16 cellular contexts compared by ENCODE assay signal in genomic region chr5:93676707-93677106, GRCh38.
DNase-seq lines count a peak whose midpoint lies in the region; ATAC-seq and TF ChIP-seq lines count a peak whose summit lies in the region.
"Had no signal": no experiment of that assay in that cellular context is flagged by ENCODE, and none has a peak within 500 bp of the region (broad histone marks: within the 10 kb centered on the region; RNA-seq: fewer than 3 reads in every experiment).

No MANE protein-coding gene starts in this region.

- no peak overlapping the region for H3K4me3 Mint-ChIP-seq in CD14-positive monocyte
- H3K4me3 Mint-ChIP-seq: activated CD8-positive, alpha-beta T cell treated with anti-CD3 and anti-CD28 coated beads, Interleukin-2, amount 10 ng/mL, durations not matched to agents 7 days and 5 days; activated naive CD8-positive, alpha-beta T cell treated with anti-CD3 and anti-CD28 coated beads, Interleukin-2, amount 10 ng/mL, durations not matched to agents 7 days and 5 days; naive thymus-derived CD8-positive, alpha-beta T cell had no signal

- POLR2A ChIA-PET in PC-9 (lab: Charles Lee; ENCODE audit: unreplicated experiment), result interaction anchor here (0.6 kb wide), 1 partner anchor 41 kb away, joined by 9 read pairs; no protein-coding TSS in a partner anchor

- no peaks in the 10 kb centered on the region for H3K79me2 ChIP-seq in PC-9 (ENCODE audit: low read depth)

- peaks cover 0 to 2% of the 10 kb centered on the region in 2 donors for H3K36me3 Mint-ChIP-seq in CD14-positive monocyte

- no TSS peak for BruUV-seq in PC-9 (replicated peaks; lab: Mats Ljungman, UMichigan)

- no peaks in the 10 kb centered on the region for H3K27me3 Mint-ChIP-seq in CD14-positive monocyte (ENCODE audit: low read depth in 3 of 3)
- H3K27me3 Mint-ChIP-seq: activated naive CD8-positive, alpha-beta T cell treated with anti-CD3 and anti-CD28 coated beads, Interleukin-2, amount 10 ng/mL, durations not matched to agents 7 days and 5 days; naive thymus-derived CD8-positive, alpha-beta T cell had no signal

- H3K9me3 Mint-ChIP-seq in CD14-positive monocyte, result peaks cover 0 to 4% (median 0%) of the 10 kb centered on the region in 7 donors
- H3K9me3 Mint-ChIP-seq: activated naive CD8-positive, alpha-beta T cell treated with anti-CD3 and anti-CD28 coated beads, Interleukin-2, amount 10 ng/mL, durations not matched to agents 7 days and 5 days; naive thymus-derived CD8-positive, alpha-beta T cell had no signal

- H4K20me1 ChIP-seq in PC-9 (ENCODE audit: insufficient read depth), result no peaks in the 10 kb centered on the region

- no peak for DNase-seq in Right ventricle myocardium superior
- DNase-seq in left ventricle myocardium superior, result no peak
- DNase-seq in NCI-H748 (lab: John Stamatoyannopoulos, UW; ENCODE audit: unreplicated experiment), result peak; percentile 65
- DNase-seq in fibroblast of pulmonary artery (ENCODE audit: low read depth), result peak; percentile 3
- peak; percentile 20 to 30 for DNase-seq in thyroid gland
- no peak for DNase-seq in PC-9
- DNase-seq in CD14-positive monocyte (ENCODE audit: low spot score), result no peak
- DNase-seq: activated CD8-positive, alpha-beta T cell treated with anti-CD3 and anti-CD28 coated beads, Interleukin-2, amount 10 ng/mL, durations not matched to agents 7 days and 5 days; activated naive CD8-positive, alpha-beta T cell treated with anti-CD3 and anti-CD28 coated beads, Interleukin-2, amount 10 ng/mL, durations not matched to agents 7 days and 5 days; effector CD4-positive, alpha-beta T cell; naive thymus-derived CD8-positive, alpha-beta T cell; NCI-H2171; T-helper 1 cell had no signal

- CTCF ChIA-PET in PC-9 (lab: Charles Lee), result no interaction called here

- H3K4me1 ChIP-seq in thyroid gland (peaks cover 17 to 21% of the 10 kb centered on the region in 2 donors), PC-9 (replicated peaks; ENCODE audit: insufficient read depth) (0 out of 2 replicates have a peak, but pooled peaks cover 5% of the 10 kb centered on the region)

- ATAC-seq in Right ventricle myocardium superior (ENCODE audit: poor library complexity) (peak; percentile 37), left ventricle myocardium superior (no peak), GM18858 (IDR thresholded peaks at IDR 0.05; ENCODE audit: unreplicated experiment) (no peak)
- ATAC-seq: activated CD8-positive, alpha-beta T cell treated with anti-CD3 and anti-CD28 coated beads, Interleukin-2, amount 10 ng/mL, durations not matched to agents 7 days and 5 days; naive thymus-derived CD8-positive, alpha-beta T cell had no signal

- no peaks in the 10 kb centered on the region for H3K4me1 Mint-ChIP-seq in CD14-positive monocyte
- H3K4me1 Mint-ChIP-seq: activated naive CD8-positive, alpha-beta T cell treated with anti-CD3 and anti-CD28 coated beads, Interleukin-2, amount 10 ng/mL, durations not matched to agents 7 days and 5 days had no signal

- H3K36me3 ChIP-seq in thyroid gland, result no peaks in the 10 kb centered on the region
- no peaks in the 10 kb centered on the region; the same call in 1 of the 2 replicates for H3K36me3 ChIP-seq in PC-9 (ENCODE audit: low read depth)
- H3K36me3 ChIP-seq: WERI-Rb-1 had no signal

- H3K27me3 ChIP-seq in thyroid gland (no peaks in the 10 kb centered on the region), PC-9 (ENCODE audit: insufficient read depth, low read depth) (no peaks in the 10 kb centered on the region)

- no peak overlapping the region for H2AFZ ChIP-seq in PC-9

- intact Hi-C loops in Right ventricle myocardium superior (cut with DNase I) (no loop called here), left ventricle myocardium superior (cut with micrococcal nuclease) (no loop called here), thyroid gland (cut with DNase I) (no loop called here), PC-9 (cut with micrococcal nuclease; ENCODE audit: unreplicated experiment) (loop anchor here (10.0 kb wide), 1 partner anchor 62 kb away; no protein-coding TSS in a partner anchor), CD14-positive monocyte (cut with micrococcal nuclease) (no loop called here)

- H3K9me3 ChIP-seq in thyroid gland, result no peaks in the 10 kb centered on the region
- no peaks in the 10 kb centered on the region for H3K9me3 ChIP-seq in PC-9 (ENCODE audit: insufficient read depth, low read depth)

- H3K4me2 ChIP-seq in PC-9, result no peak overlapping the region

- 52 to 54% methylated on average over 5 of the region's 5 CpGs for WGBS in thyroid gland, 2 donors

- H3K27ac ChIP-seq in thyroid gland (peak overlapping the region in 1 of 3 donors; percentile 62), PC-9 (no peak overlapping the region)
- H3K27ac ChIP-seq: WERI-Rb-1 had no signal

- no peak for TF ChIP-seq CTCF in fibroblast of pulmonary artery (IDR thresholded peaks at IDR 0.05; ENCODE audit: low read length, missing control alignments)
- no peak for TF ChIP-seq CTCF in thyroid gland (IDR thresholded peaks at IDR 0.05)
- no peak for TF ChIP-seq CTCF in PC-9 (conservative IDR thresholded peaks at IDR 0.05)
- no peak for TF ChIP-seq CTCF in CD14-positive monocyte (IDR thresholded peaks at IDR 0.05)

- TF ChIP-seq POLR2A in thyroid gland (IDR thresholded peaks at IDR 0.05), result no peak

- no peak overlapping the region for H3K27ac Mint-ChIP-seq in CD14-positive monocyte
- H3K27ac Mint-ChIP-seq: activated CD8-positive, alpha-beta T cell treated with anti-CD3 and anti-CD28 coated beads, Interleukin-2, amount 10 ng/mL, durations not matched to agents 7 days and 5 days; activated naive CD8-positive, alpha-beta T cell treated with anti-CD3 and anti-CD28 coated beads, Interleukin-2, amount 10 ng/mL, durations not matched to agents 7 days and 5 days; naive thymus-derived CD8-positive, alpha-beta T cell had no signal

- H3K9me2 ChIP-seq in PC-9 (ENCODE audit: insufficient read depth), result no peaks in the 10 kb centered on the region

- no peak overlapping the region for H3K4me3 ChIP-seq in fibroblast of pulmonary artery (replicated peaks; ENCODE audit: low read depth, low read length)
- H3K4me3 ChIP-seq in thyroid gland (replicated peaks in 1 of 3), result no peak overlapping the region
- no peak overlapping the region for H3K4me3 ChIP-seq in PC-9
- H3K4me3 ChIP-seq: lung had no signal

- no peaks in the 10 kb centered on the region for H3F3A ChIP-seq in PC-9 (ENCODE audit: insufficient read depth, low read depth)

Comparison
In these comparisons a context has a peak if more than half of its experiments do, and no peak if none do; other contexts are left out.
1. DNase-seq: peak in NCI-H748 (single experiment), fibroblast of pulmonary artery (single experiment) and thyroid gland (2 of 2); none in Right ventricle myocardium superior (single experiment), left ventricle myocardium superior (single experiment), PC-9 (0 of 2) and CD14-positive monocyte (single experiment).